Comparison of ENCODE assay signal across 20 cellular contexts in the genomic region with DNA sequence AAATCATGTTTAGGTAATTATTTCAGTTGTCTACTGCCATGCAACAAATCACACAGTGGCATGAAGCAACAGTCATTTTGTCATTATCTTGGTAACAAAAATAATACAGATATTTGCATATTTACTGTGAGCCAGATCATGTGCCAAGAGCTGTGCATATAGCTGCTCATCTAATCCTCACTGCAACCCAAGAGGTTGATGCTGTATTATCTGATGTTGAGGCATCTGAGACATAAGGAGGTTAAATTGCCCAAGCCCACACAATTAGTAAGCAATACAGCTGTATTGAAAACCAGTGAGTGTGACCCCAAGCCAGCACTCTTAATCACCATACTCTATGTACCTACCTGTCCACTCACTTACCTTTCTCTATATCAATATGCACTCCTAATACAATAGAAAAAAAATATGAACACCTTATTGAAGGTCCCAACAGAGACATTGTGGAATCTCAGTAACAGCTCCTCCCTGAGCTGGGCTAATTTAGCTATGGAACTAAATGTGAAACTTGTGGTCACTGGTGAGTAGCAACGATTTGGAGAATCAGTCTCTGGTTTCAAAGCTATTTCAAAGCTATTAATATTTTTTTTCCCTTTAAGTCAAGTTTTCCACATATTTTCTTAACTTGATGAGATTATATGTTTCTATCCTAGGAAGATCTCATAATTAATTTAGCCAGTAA.
DNase-seq lines count a peak whose midpoint lies in the region; ATAC-seq and TF ChIP-seq lines count a peak whose summit lies in the region.
"Had no signal": no experiment of that assay in that cellular context is flagged by ENCODE, and none has a peak within 500 bp of the region (broad histone marks: within the 10 kb centered on the region; RNA-seq: fewer than 3 reads in every experiment).

No MANE protein-coding gene starts in this region.

- peaks cover 44% of the 10 kb centered on the region for H3K4me1 Mint-ChIP-seq in activated T-helper 17 cell treated with anti-CD3 and anti-CD28 coated beads, Interleukin-2, amount 50 U/mL, for 72 hours

- H3K9me3 Mint-ChIP-seq in activated T-helper 17 cell treated with anti-CD3 and anti-CD28 coated beads, Interleukin-2, amount 50 U/mL, for 72 hours: no peaks in the 10 kb centered on the region
- H3K9me3 Mint-ChIP-seq: naive B cell had no signal

- H3K4me3 ChIP-seq in DOHH2 (ENCODE audit: low read length): peak overlapping the region; percentile 7; the same call in 1 of the 2 replicates
- H3K4me3 ChIP-seq: Peyer's patch, stomach had no signal

- no peak overlapping the region for H3K27ac ChIP-seq in DOHH2 (ENCODE audit: low read depth, low read length)
- H3K27ac ChIP-seq: epithelial cell of prostate, Peyer's patch, stomach had no signal

- H3K4me1 ChIP-seq in DOHH2 (ENCODE audit: control insufficient read depth, low read length): peaks cover 98% of the 10 kb centered on the region
- H3K4me1 ChIP-seq: Peyer's patch had no signal

- no peaks in the 10 kb centered on the region for H4K20me1 ChIP-seq in DOHH2 (ENCODE audit: control insufficient read depth, insufficient read depth, low read depth, low read length)

- peak overlapping the region; percentile 30 for H3K4me3 Mint-ChIP-seq in activated T-helper 17 cell treated with anti-CD3 and anti-CD28 coated beads, Interleukin-2, amount 50 U/mL, for 72 hours
- H3K4me3 Mint-ChIP-seq: naive B cell had no signal

- peaks cover 26% of the 10 kb centered on the region for H3K79me2 ChIP-seq in DOHH2 (ENCODE audit: control insufficient read depth, low read length)

- peak overlapping the region; percentile 26 for H3K4me2 ChIP-seq in DOHH2 (ENCODE audit: low read length)

- H3K9me3 ChIP-seq in DOHH2 (ENCODE audit: control insufficient read depth, insufficient read depth, low read length): no peaks in the 10 kb centered on the region
- H3K9me3 ChIP-seq: Peyer's patch, stomach had no signal

- H3K9me2 ChIP-seq in DOHH2 (replicated peaks; ENCODE audit: control insufficient read depth, low read length): no peaks in the 10 kb centered on the region

- no peak for DNase-seq in DMS79 (lab: John Stamatoyannopoulos, UW)
- DNase-seq in NK-92 (lab: John Stamatoyannopoulos, UW; ENCODE audit: unreplicated experiment): no peak
- no peak for DNase-seq in omental fat pad (ENCODE audit: low spot score)
- DNase-seq: activated CD4-positive, alpha-beta T cell treated with anti-CD3 and anti-CD28 coated beads, Interleukin-2, amount 50 U/mL, for 4 hours; activated naive CD4-positive, alpha-beta T cell treated with anti-CD3 and anti-CD28 coated beads, Interleukin-2, amount 50 U/mL, for 16 hours; central memory CD4-positive, alpha-beta T cell; DMS79 treated with DMSO at 0.1 percent for 48 hours; MV-4-11; naive B cell; NCI-H345; Peyer's patch; right cardiac atrium; stimulated activated CD4-positive, alpha-beta T cell treated with anti-CD3 and anti-CD28 coated beads, Interleukin-4, amount 100 ng/mL, for 4 hours; stomach had no signal

- ATAC-seq in GM18909 (IDR thresholded peaks at IDR 0.05; ENCODE audit: poor library complexity, unreplicated experiment): peak; percentile 65
- ATAC-seq in HG02870 (IDR thresholded peaks at IDR 0.05; ENCODE audit: unreplicated experiment): peak; percentile 39
- ATAC-seq in activated T-helper 17 cell treated with anti-CD3 and anti-CD28 coated beads, Interleukin-2, amount 50 U/mL, for 72 hours (replicated peaks): peak; percentile 76
- ATAC-seq in HG02840 (IDR thresholded peaks at IDR 0.05; ENCODE audit: low FRiP score, unreplicated experiment): no peak
- no peak for ATAC-seq in omental fat pad (ENCODE audit: low FRiP score)
- ATAC-seq: right cardiac atrium had no signal

- 0 out of 2 replicates have a peak, but pooled peaks cover 4% of the 10 kb centered on the region for H3F3A ChIP-seq in DOHH2 (ENCODE audit: control insufficient read depth, insufficient read depth)

- no peaks in the 10 kb centered on the region; the same call in 1 of the 2 replicates for H3K36me3 ChIP-seq in DOHH2 (ENCODE audit: control insufficient read depth, low read length)
- H3K36me3 ChIP-seq: Peyer's patch, stomach had no signal

- peak overlapping the region; percentile 26 for H3K27ac Mint-ChIP-seq in activated T-helper 17 cell treated with anti-CD3 and anti-CD28 coated beads, Interleukin-2, amount 50 U/mL, for 72 hours

- no peaks in the 10 kb centered on the region for H3K27me3 ChIP-seq in DOHH2 (ENCODE audit: control insufficient read depth, low read length)
- H3K27me3 ChIP-seq: Peyer's patch, stomach had no signal

- H3K36me3 Mint-ChIP-seq in activated T-helper 17 cell treated with anti-CD3 and anti-CD28 coated beads, Interleukin-2, amount 50 U/mL, for 72 hours (ENCODE audit: low read depth): no peaks in the 10 kb centered on the region
- H3K36me3 Mint-ChIP-seq: naive B cell had no signal

- no peaks in the 10 kb centered on the region for H3K27me3 Mint-ChIP-seq in activated T-helper 17 cell treated with anti-CD3 and anti-CD28 coated beads, Interleukin-2, amount 50 U/mL, for 72 hours
- H3K27me3 Mint-ChIP-seq: naive B cell had no signal

- TF ChIP-seq CTCF in DOHH2 (IDR thresholded peaks at IDR 0.05; ENCODE audit: low read depth, low read length, poor library complexity, severe bottlenecking): no peak
- TF ChIP-seq CTCF in omental fat pad (IDR thresholded peaks at IDR 0.05): no peak

Comparison
In these comparisons a context has a peak if more than half of its experiments do, and no peak if none do; other contexts are left out.
1. ATAC-seq: peak in GM18909 (single experiment), HG02870 (single experiment) and activated T-helper 17 cell treated with anti-CD3 and anti-CD28 coated beads, Interleukin-2, amount 50 U/mL, for 72 hours (single experiment); none in HG02840 (single experiment) and omental fat pad (single experiment).